8 cellular contexts compared by ENCODE assay signal in genomic region chr16:21506857-21507456, GRCh38.
DNase-seq lines count a peak whose midpoint lies in the region; ATAC-seq and TF ChIP-seq lines count a peak whose summit lies in the region.
"Not testable (repeated sequence)": the region's sequence is repeated elsewhere in the genome, so short reads cannot be mapped to it uniquely, and the experiment has no call there.

No MANE protein-coding gene starts in this region.

- POLR2A ChIA-PET in activated CD4-positive, alpha-beta memory T cell treated with anti-CD3 and anti-CD28 coated beads, Interleukin-2, amount 10 ng/mL, durations not matched to agents 7 days and 5 days (lab: Charles Lee): interaction anchor here (0.7 to 1.6 kb wide), 4 partner anchors 8 to 14 kb away, joined by 3 to 24 read pairs (median 4); no protein-coding TSS in a partner anchor

- not testable (repeated sequence) for H3K9me3 Mint-ChIP-seq in activated CD4-positive, alpha-beta memory T cell treated with anti-CD3 and anti-CD28 coated beads, Interleukin-2, amount 10 ng/mL, durations not matched to agents 7 days and 5 days; naive B cell

- peak overlapping the region in 24 of 59 donors; percentile 0 to 39 (median 16) for H3K4me3 ChIP-seq in dorsolateral prefrontal cortex
- H3K4me3 ChIP-seq in subcutaneous abdominal adipose tissue (ENCODE audit: low read depth in 1 of 5, low read length in 5 of 5): peak overlapping the region in 1 of 5 donors; percentile 46

- intact Hi-C loops in dorsolateral prefrontal cortex (cut with DNase I): not testable (repeated sequence)

- H3K27ac ChIP-seq in dorsolateral prefrontal cortex (peak overlapping the region in 52 of 59 donors; percentile 7 to 86 (median 62)), subcutaneous abdominal adipose tissue (ENCODE audit: low read depth, low read length) (peak overlapping the region; percentile 77)

- H3K27me3 ChIP-seq in dorsolateral prefrontal cortex; subcutaneous abdominal adipose tissue (ENCODE audit: control insufficient read depth in 5 of 5, insufficient read depth in 4 of 5, low read length in 5 of 5): not testable (repeated sequence)

- 0 out of 2 replicates have a peak, but pooled peaks have one; percentile 7 for TF ChIP-seq CTCF in GM12874 (IDR thresholded peaks at IDR 0.05; ENCODE audit: insufficient read depth, low read depth, low read length)
- not testable (repeated sequence) for TF ChIP-seq CTCF in dorsolateral prefrontal cortex (IDR thresholded peaks at IDR 0.05 in 54 of 56, conservative IDR thresholded peaks at IDR 0.05 in 2 of 56; ENCODE audit: low read depth in 1 of 56, partially characterized antibody in 56 of 56)

- peaks cover 41% of the 10 kb centered on the region for H3K36me3 Mint-ChIP-seq in activated CD4-positive, alpha-beta memory T cell treated with anti-CD3 and anti-CD28 coated beads, Interleukin-2, amount 10 ng/mL, durations not matched to agents 7 days and 5 days (ENCODE audit: low read depth)
- not testable (repeated sequence) for H3K36me3 Mint-ChIP-seq in naive B cell

- not testable (repeated sequence) for H3K9me3 ChIP-seq in subcutaneous abdominal adipose tissue (ENCODE audit: control insufficient read depth in 5 of 5, low read length in 5 of 5)

- H3K4me3 Mint-ChIP-seq in activated CD4-positive, alpha-beta memory T cell treated with anti-CD3 and anti-CD28 coated beads, Interleukin-2, amount 10 ng/mL, durations not matched to agents 7 days and 5 days: peak overlapping the region; percentile 80
- peak overlapping the region; percentile 82 to 94 (median 90) for H3K4me3 Mint-ChIP-seq in naive B cell

- CTCF ChIA-PET in activated CD4-positive, alpha-beta memory T cell treated with anti-CD3 and anti-CD28 coated beads, Interleukin-2, amount 10 ng/mL, durations not matched to agents 7 days and 5 days (lab: Charles Lee): interaction anchor here (0.7 to 1.4 kb wide), 2 partner anchors 13 to 199 kb away, joined by 3 to 8 read pairs; no protein-coding TSS in a partner anchor

- H3K27ac Mint-ChIP-seq in activated CD4-positive, alpha-beta memory T cell treated with anti-CD3 and anti-CD28 coated beads, Interleukin-2, amount 10 ng/mL, durations not matched to agents 7 days and 5 days: peak overlapping the region; percentile 99
- H3K27ac Mint-ChIP-seq in naive B cell: peak overlapping the region; percentile 83 to 97 (median 92)

- DNase-seq in NCI-H526 (lab: John Stamatoyannopoulos, UW) (peak; percentile 69 to 83), dorsolateral prefrontal cortex (peak in 9 of 10 donors; percentile 19 to 54 (median 43)), naive B cell (peak; percentile 83)
- DNase-seq in activated CD4-positive, alpha-beta memory T cell treated with anti-CD3 and anti-CD28 coated beads, Interleukin-2, amount 10 ng/mL, durations not matched to agents 7 days and 5 days: peak; percentile 82

- ATAC-seq in GM21367 (IDR thresholded peaks at IDR 0.05; ENCODE audit: unreplicated experiment) (peak; percentile 36), HG03135 (IDR thresholded peaks at IDR 0.05; ENCODE audit: unreplicated experiment) (peak; percentile 51), naive B cell (ENCODE audit: low read depth in 2 of 2) (peak; percentile 70 to 77)

- H3K4me1 ChIP-seq in subcutaneous abdominal adipose tissue (ENCODE audit: control insufficient read depth in 5 of 5, insufficient read depth in 5 of 5, low read length in 5 of 5): peaks cover 4 to 55% (median 48%) of the 10 kb centered on the region in 5 donors

- H3K4me1 Mint-ChIP-seq in activated CD4-positive, alpha-beta memory T cell treated with anti-CD3 and anti-CD28 coated beads, Interleukin-2, amount 10 ng/mL, durations not matched to agents 7 days and 5 days: peaks cover 61% of the 10 kb centered on the region
- peaks cover 41 to 74% (median 73%) of the 10 kb centered on the region in 3 donors for H3K4me1 Mint-ChIP-seq in naive B cell

- H3K36me3 ChIP-seq in subcutaneous abdominal adipose tissue (ENCODE audit: control insufficient read depth in 5 of 5, insufficient read depth in 5 of 5, low read length in 5 of 5): not testable (repeated sequence)

- not testable (repeated sequence) for H3K9ac ChIP-seq in subcutaneous abdominal adipose tissue (ENCODE audit: low read length in 5 of 5)

- not testable (repeated sequence) for H3K27me3 Mint-ChIP-seq in activated CD4-positive, alpha-beta memory T cell treated with anti-CD3 and anti-CD28 coated beads, Interleukin-2, amount 10 ng/mL, durations not matched to agents 7 days and 5 days; naive B cell
